ENCODE assay signal across 2 cellular contexts in genomic region chr6:27633221-27633688, GRCh38.
TF ChIP-seq lines count a peak whose summit lies in the region.
"Not testable (repeated sequence)": the region's sequence is repeated elsewhere in the genome, so short reads cannot be mapped to it uniquely, and the experiment has no call there.

No MANE protein-coding gene starts in this region.

TF ChIP-seq in HEK293, 187 proteins besides CTCF, POLR2A, EP300 and RAD21 (continued from another document):
- peak; percentile 98 for TF ChIP-seq ZNF280D (tag by site-specific recombination; IDR thresholded peaks at IDR 0.05)
- 0 out of 2 replicates have a peak, but pooled peaks have one; percentile 54 for TF ChIP-seq ZNF184 (tag by site-specific recombination; IDR thresholded peaks at IDR 0.05)
- peak; percentile 96 for TF ChIP-seq ZNF140 (tag by site-specific recombination; IDR thresholded peaks at IDR 0.05)
- TF ChIP-seq ZSCAN23 (tag by site-specific recombination; IDR thresholded peaks at IDR 0.05) = peak; percentile 95
- TF ChIP-seq ZNF843 (tag by site-specific recombination; IDR thresholded peaks at IDR 0.05) = peak; percentile 77
- 0 out of 2 replicates have a peak, but pooled peaks have one; percentile 28 for TF ChIP-seq ZNF416 (tag by site-specific recombination; IDR thresholded peaks at IDR 0.05)
- TF ChIP-seq ZNF510 (tag by site-specific recombination; IDR thresholded peaks at IDR 0.05; ENCODE audit: insufficient replicate concordance) = peak; percentile 9
- peak; percentile 64; the same call in 1 of the 2 replicates for TF ChIP-seq TSHZ1 (tag by site-specific recombination; IDR thresholded peaks at IDR 0.05; ENCODE audit: borderline replicate concordance)
- peak; percentile 86 for TF ChIP-seq ZNF629 (tag by site-specific recombination; IDR thresholded peaks at IDR 0.05)
- peak; percentile 44; the same call in 1 of the 2 replicates for TF ChIP-seq PRDM4 (tag by site-specific recombination; IDR thresholded peaks at IDR 0.05)
- TF ChIP-seq BCL11B (tag by site-specific recombination; IDR thresholded peaks at IDR 0.05; ENCODE audit: low read depth) = peak; percentile 74; the same call in 1 of the 2 replicates
- TF ChIP-seq ZNF335 (tag by site-specific recombination; conservative IDR thresholded peaks at IDR 0.05) = 0 out of 2 replicates have a peak, but pooled peaks have one; percentile 38
- peak; percentile 89 for TF ChIP-seq KLF17 (tag by site-specific recombination; IDR thresholded peaks at IDR 0.05)
- TF ChIP-seq SP3 (tag by site-specific recombination; IDR thresholded peaks at IDR 0.05) = peak; percentile 56; the same call in 1 of the 2 replicates

TF ChIP-seq in K562, 482 proteins besides CTCF, POLR2A, EP300 and RAD21 (continued from another document and continues in another):
- TF ChIP-seq ARID3A (IDR thresholded peaks at IDR 0.05; ENCODE audit: borderline replicate concordance, low read depth, low read length) (0 out of 2 replicates have a peak, but pooled peaks have one; percentile 56), ATF3 (IDR thresholded peaks at IDR 0.05) (peak; percentile 97), ATF3 (CRISPR knock-in tag; conservative IDR thresholded peaks at IDR 0.05) (peak; percentile 80; the same call in 1 of the 2 replicates), MGA (IDR thresholded peaks at IDR 0.05) (peak; percentile 21; the same call in 1 of the 2 replicates), CXXC5 (CRISPR knock-in tag; IDR thresholded peaks at IDR 0.05) (peak; percentile 81), NR2C2 (tag; IDR thresholded peaks at IDR 0.05) (peak; percentile 44; the same call in 1 of the 2 replicates), TRIM28 (IDR thresholded peaks at IDR 0.05) (peak; percentile 100), ARID1B (IDR thresholded peaks at IDR 0.05) (peak; percentile 94), ZBTB11 (CRISPR knock-in tag; IDR thresholded peaks at IDR 0.05) (peak in 1 of 3 experiments; percentile 42; a peak in 1 of 6 replicates), HDAC2 (IDR thresholded peaks at IDR 0.05) (peak; percentile 80), BACH1 (tag; IDR thresholded peaks at IDR 0.05) (peak; percentile 33; the same call in 1 of the 2 replicates), ATF7 (IDR thresholded peaks at IDR 0.05) (peak; percentile 88), ZNF445 (CRISPR knock-in tag; IDR thresholded peaks at IDR 0.05; ENCODE audit: low read depth) (0 out of 2 replicates have a peak, but pooled peaks have one; percentile 66), FOXK2 (conservative IDR thresholded peaks at IDR 0.05 in 1 of 2, IDR thresholded peaks at IDR 0.05 in 1 of 2; ENCODE audit: low read depth in 2 of 2) (peak; percentile 56 to 62; a peak in 3 of 4 replicates), FOS (IDR thresholded peaks at IDR 0.05; ENCODE audit: extremely low read depth, insufficient read length) (peak; percentile 49), MAX (CRISPR knock-in tag; IDR thresholded peaks at IDR 0.05) (peak; percentile 24; the same call in 1 of the 2 replicates), CREM (IDR thresholded peaks at IDR 0.05; ENCODE audit: low read depth) (peak; percentile 68), HMBOX1 (IDR thresholded peaks at IDR 0.05) (peak; percentile 91), ZNF24 (IDR thresholded peaks at IDR 0.05) (peak; percentile 84), AFF1 (IDR thresholded peaks at IDR 0.05; ENCODE audit: low read depth in 1 of 2, partially characterized antibody in 2 of 2) (peak; percentile 24 to 86), MAFK (IDR thresholded peaks at IDR 0.05; ENCODE audit: low read length) (peak; percentile 40), MAFG (tag; conservative IDR thresholded peaks at IDR 0.05) (peak; percentile 37; the same call in 1 of the 2 replicates)
- TF ChIP-seq NR2C2 (CRISPR knock-in tag; IDR thresholded peaks at IDR 0.05) = not testable (repeated sequence)
